ENCODE assay signal across 10 cellular contexts in genomic region chr17:48597492-48597774, GRCh38. TPM values are rescaled to one million over a fixed set of nuclear protein-coding genes. Genes with fewer than 3 reads are reported as not detected.
DNase-seq lines count a peak whose midpoint lies in the region; ATAC-seq and TF ChIP-seq lines count a peak whose summit lies in the region.
"Had no signal": no experiment of that assay in that cellular context is flagged by ENCODE, and none has a peak within 500 bp of the region (broad histone marks: within the 10 kb centered on the region; RNA-seq: fewer than 3 reads in every experiment).

No MANE protein-coding gene starts in this region.

- no peak for ATAC-seq in GM19035 (IDR thresholded peaks at IDR 0.05; ENCODE audit: unreplicated experiment)

- H3K9ac ChIP-seq in parathyroid adenoma, result no peak overlapping the region

- H2AFZ ChIP-seq in parathyroid adenoma, result no peak overlapping the region

- H3K27me3 ChIP-seq in Peyer's patch (no peaks in the 10 kb centered on the region), parathyroid adenoma (ENCODE audit: control insufficient read depth, insufficient read depth, low read length) (peaks cover 9% of the 10 kb centered on the region)

- H3K4me1 ChIP-seq in Peyer's patch, result peaks cover 0 to 68% (median 18%) of the 10 kb centered on the region in 4 donors
- H3K4me1 ChIP-seq in parathyroid adenoma, result no peaks in the 10 kb centered on the region

- H3K27ac ChIP-seq in Peyer's patch (peak overlapping the region; percentile 50 to 88 (median 74)), parathyroid adenoma (no peak overlapping the region)

- peak overlapping the region; percentile 36 to 65 (median 56) for H3K4me3 ChIP-seq in Peyer's patch
- peak overlapping the region; percentile 74 for H3K4me3 ChIP-seq in epithelial cell of proximal tubule (ENCODE audit: low read depth, low read length)
- peak overlapping the region; percentile 76 for H3K4me3 ChIP-seq in parathyroid adenoma (ENCODE audit: low read depth, low read length)

- no peak for TF ChIP-seq POLR2A in Peyer's patch (IDR thresholded peaks at IDR 0.05)

- no peak for TF ChIP-seq CTCF in Peyer's patch (IDR thresholded peaks at IDR 0.05)
- no peak for TF ChIP-seq CTCF in epithelial cell of proximal tubule (conservative IDR thresholded peaks at IDR 0.05; ENCODE audit: low read depth, low read length)
- TF ChIP-seq CTCF in parathyroid adenoma (IDR thresholded peaks at IDR 0.05), result no peak

- DNase-seq in COLO668 (lab: John Stamatoyannopoulos, UW; ENCODE audit: unreplicated experiment) (peak; percentile 38), Peyer's patch (no peak), epithelial cell of proximal tubule (ENCODE audit: low read depth) (no peak), SHP77 treated with DMSO at 0.1 percent for 48 hours (lab: John Stamatoyannopoulos, UW) (no peak), RPMI8226 (no peak)
- DNase-seq in NK-92 treated with Interleukin-12 subunit alpha and Interleukin-12 subunit beta, amount 100 ng/mL, for 24 hours (lab: John Stamatoyannopoulos, UW), result no peak
- DNase-seq: glutamatergic neuron, NCI-H1092 treated with DMSO at 0.1 percent for 48 hours had no signal

- peak overlapping the region; percentile 91 for H3K4me2 ChIP-seq in parathyroid adenoma (ENCODE audit: low read length)

- H3K36me3 ChIP-seq in Peyer's patch (peaks cover 0 to 16% (median 0%) of the 10 kb centered on the region in 3 donors), parathyroid adenoma (ENCODE audit: control insufficient read depth, insufficient read depth, low read length) (no peaks in the 10 kb centered on the region)

- H3K79me2 ChIP-seq in parathyroid adenoma, result no peaks in the 10 kb centered on the region

- H3K9me3 ChIP-seq in Peyer's patch (no peaks in the 10 kb centered on the region), parathyroid adenoma (ENCODE audit: control insufficient read depth, low read length) (no peaks in the 10 kb centered on the region)

RNA-seq across cellular contexts. Expression of gene HOXB5, which starts 3.9 kb away (rescaled TPM):
- total RNA-seq in Peyer's patch, result 10 to 100 TPM in 3 of 4 donors, 1 to 10 TPM in 1; 7.7 to 22.5 (median 15.0) TPM
- 2.8 and 5.5 TPM in 2 replicates for total RNA-seq in epithelial cell of proximal tubule

RNA-seq across cellular contexts. Expression of gene HOXB6, which starts 7.4 kb away (rescaled TPM):
- 10 to 100 TPM; 34.3 to 98.4 (median 66.7) TPM for total RNA-seq in Peyer's patch
- total RNA-seq in epithelial cell of proximal tubule, result 42.9 and 55.6 TPM in 2 replicates

RNA-seq across cellular contexts. Expression of gene HOXB3, which starts 7.4 kb away (rescaled TPM):
- total RNA-seq in Peyer's patch (10 to 100 TPM; 37.0 to 89.3 (median 65.4) TPM), epithelial cell of proximal tubule (22.6 and 49.9 TPM in 2 replicates)

RNA-seq across cellular contexts. Expression of gene HOXB7, which starts 13.4 kb away (rescaled TPM):
- total RNA-seq in Peyer's patch (10 to 100 TPM; 10.7 to 22.8 (median 19.0) TPM), epithelial cell of proximal tubule (24.9 and 26.0 TPM in 2 replicates)

RNA-seq across cellular contexts. Expression of gene HOXB8, which starts 17.7 kb away (rescaled TPM):
- total RNA-seq in Peyer's patch, result 10 to 100 TPM in 3 of 4 donors, 1 to 10 TPM in 1; 1.8 to 21.2 (median 14.9) TPM
- 12.7 and 21.4 TPM in 2 replicates for total RNA-seq in epithelial cell of proximal tubule
